8 cellular contexts compared by ENCODE assay signal in the genomic region with DNA sequence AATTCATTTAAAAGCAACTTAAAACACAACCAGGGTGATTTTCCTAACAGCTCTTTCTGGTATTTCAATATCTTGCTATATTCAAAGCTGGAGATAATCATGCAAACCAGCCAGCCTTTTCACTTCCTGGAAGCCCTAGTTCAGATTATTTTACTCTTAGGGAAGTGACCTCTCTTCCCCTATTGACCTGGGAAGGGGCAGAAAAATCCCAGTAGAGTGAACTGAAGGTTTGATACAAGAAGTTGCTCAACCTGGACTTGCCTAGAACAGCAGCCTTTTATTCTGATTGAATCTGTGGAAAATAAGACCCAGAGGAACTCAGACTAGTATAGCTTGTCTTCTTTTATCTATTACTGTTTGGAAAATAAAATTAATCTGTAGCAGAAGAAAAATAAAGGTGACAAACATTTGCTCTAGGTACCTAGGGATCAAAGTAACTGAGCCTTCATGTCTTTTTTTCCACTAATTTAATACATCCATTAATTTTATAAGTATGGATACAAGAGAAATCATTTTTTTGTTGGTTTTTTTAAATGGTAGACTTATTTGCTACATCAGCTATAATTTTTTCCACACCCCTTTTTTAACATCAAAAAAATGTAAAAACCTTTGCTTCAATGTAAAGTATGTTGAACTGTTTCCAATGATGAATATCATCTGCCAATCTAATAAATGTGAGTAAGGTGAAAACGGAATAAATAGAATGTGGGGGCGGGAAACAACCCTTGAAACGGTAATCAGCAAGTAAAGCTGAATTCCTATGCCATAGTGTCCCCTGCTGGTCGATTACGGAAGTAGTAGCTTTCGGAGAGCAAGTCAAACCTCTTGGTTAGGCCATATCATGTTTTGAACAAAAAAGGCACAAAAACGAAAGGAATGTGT.
A peak's percentile ranks its signal among the peaks of the same experiment; 100 is the strongest.
DNase-seq lines count a peak whose midpoint lies in the region; ATAC-seq, FAIRE-seq and TF ChIP-seq lines count a peak whose summit lies in the region.

No MANE protein-coding gene starts in this region.

- ATAC-seq in A549 = peak; percentile 62 to 83; a peak in 3 of 6 replicates
- ATAC-seq in HG02642 (IDR thresholded peaks at IDR 0.05; ENCODE audit: poor library complexity, unreplicated experiment) = peak; percentile 69

- H3K27ac ChIP-seq in A549 = no peak overlapping the region

- TF ChIP-seq CTCF in A549 (IDR thresholded peaks at IDR 0.05) = peak; percentile 81
- TF ChIP-seq CTCF in GM10248 (IDR thresholded peaks at IDR 0.05; ENCODE audit: control extremely low read depth, extremely low read depth, low read depth, missing control alignments) = peak; percentile 70
- peak; percentile 72 for TF ChIP-seq CTCF in fibroblast of villous mesenchyme (IDR thresholded peaks at IDR 0.05; ENCODE audit: insufficient read depth, low read depth, low read length)

- peak; percentile 23 for FAIRE-seq in A549 (lab: Jason Lieb, UNC)

- H3K4me2 ChIP-seq in A549 = no peak overlapping the region

- TF ChIP-seq RAD21 in A549 (conservative IDR thresholded peaks at IDR 0.05 in 1 of 2, IDR thresholded peaks at IDR 0.05 in 1 of 2) = peak; percentile 82 to 90

- no peak for TF ChIP-seq EP300 in A549 (IDR thresholded peaks at IDR 0.05)

- no peaks in the 10 kb centered on the region for H3K9me3 ChIP-seq in A549

- CTCF ChIA-PET in A549 (lab: Yijun Ruan, JAX) = interaction anchor here (0.6 to 2.6 kb wide), 12 partner anchors 8 to 1869 kb away, joined by 3 to 14 read pairs (median 4); no protein-coding TSS in a partner anchor
- CTCF ChIA-PET in GM10248 (lab: Yijun Ruan, JAX) = interaction anchor here (0.8 to 5.0 kb wide), 19 partner anchors 8 to 1797 kb away, joined by 3 to 46 read pairs (median 4); no protein-coding TSS in a partner anchor

- POLR2A ChIA-PET in A549 (lab: Yijun Ruan, JAX) = no interaction called here
- POLR2A ChIA-PET in GM10248 (lab: Yijun Ruan, JAX) = no interaction called here

- H3K4me1 ChIP-seq in A549 = no peaks in the 10 kb centered on the region

- WGBS in A549 (ENCODE audit: missing lambda C conversion rate) = under 1% methylated on average over 7 of the region's 7 CpGs

- H3K4me3 ChIP-seq in A549 = no peak overlapping the region
- no peak overlapping the region for H3K4me3 ChIP-seq in fibroblast of villous mesenchyme (ENCODE audit: low read depth, low read length)

- DNase-seq in A549 (ENCODE audit: low read depth in 1 of 2, low spot score in 1 of 2) (peak; percentile 8 to 73), GM10248 (ENCODE audit: extremely low spot score) (peak; percentile 17), NCI-H1417 treated with DMSO at 0.1 percent for 48 hours (lab: John Stamatoyannopoulos, UW) (peak; percentile 82), SW480 (ENCODE audit: low spot score) (peak; percentile 47), fibroblast of villous mesenchyme (ENCODE audit: low read depth) (peak; percentile 37), putamen (ENCODE audit: low spot score) (peak; percentile 13)
- no peak for DNase-seq in activated effector memory CD4-positive, alpha-beta T cell treated with Interleukin-2 at 50 U/mL for 16 hours

- no peak for TF ChIP-seq POLR2A in A549 (IDR thresholded peaks at IDR 0.05; ENCODE audit: low read length)

TF ChIP-seq in A549, 52 proteins besides CTCF, POLR2A, EP300 and RAD21:
- TF ChIP-seq CEBPB (IDR thresholded peaks at IDR 0.05) (no peak), MAFK (IDR thresholded peaks at IDR 0.05; ENCODE audit: partially characterized antibody) (peak; percentile 93), CHD2 (IDR thresholded peaks at IDR 0.05; ENCODE audit: low read length, partially characterized antibody) (no peak), SMC3 (IDR thresholded peaks at IDR 0.05) (peak; percentile 74)
- TF ChIP-seq, protein P1, sequence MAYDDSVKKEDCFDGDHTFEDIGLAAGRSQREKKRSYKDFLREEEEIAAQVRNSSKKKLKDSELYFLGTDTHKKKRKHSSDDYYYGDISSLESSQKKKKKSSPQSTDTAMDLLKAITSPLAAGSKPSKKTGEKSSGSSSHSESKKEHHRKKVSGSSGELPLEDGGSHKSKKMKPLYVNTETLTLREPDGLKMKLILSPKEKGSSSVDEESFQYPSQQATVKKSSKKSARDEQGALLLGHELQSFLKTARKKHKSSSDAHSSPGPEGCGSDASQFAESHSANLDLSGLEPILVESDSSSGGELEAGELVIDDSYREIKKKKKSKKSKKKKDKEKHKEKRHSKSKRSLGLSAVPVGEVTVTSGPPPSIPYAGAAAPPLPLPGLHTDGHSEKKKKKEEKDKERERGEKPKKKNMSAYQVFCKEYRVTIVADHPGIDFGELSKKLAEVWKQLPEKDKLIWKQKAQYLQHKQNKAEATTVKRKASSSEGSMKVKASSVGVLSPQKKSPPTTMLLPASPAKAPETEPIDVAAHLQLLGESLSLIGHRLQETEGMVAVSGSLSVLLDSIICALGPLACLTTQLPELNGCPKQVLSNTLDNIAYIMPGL (CRISPR knock-in tag; IDR thresholded peaks at IDR 0.05; ENCODE audit: borderline replicate concordance) = no peak
TF ChIP-seq in A549: peak in this region for 2.
